In the genomic region with DNA sequence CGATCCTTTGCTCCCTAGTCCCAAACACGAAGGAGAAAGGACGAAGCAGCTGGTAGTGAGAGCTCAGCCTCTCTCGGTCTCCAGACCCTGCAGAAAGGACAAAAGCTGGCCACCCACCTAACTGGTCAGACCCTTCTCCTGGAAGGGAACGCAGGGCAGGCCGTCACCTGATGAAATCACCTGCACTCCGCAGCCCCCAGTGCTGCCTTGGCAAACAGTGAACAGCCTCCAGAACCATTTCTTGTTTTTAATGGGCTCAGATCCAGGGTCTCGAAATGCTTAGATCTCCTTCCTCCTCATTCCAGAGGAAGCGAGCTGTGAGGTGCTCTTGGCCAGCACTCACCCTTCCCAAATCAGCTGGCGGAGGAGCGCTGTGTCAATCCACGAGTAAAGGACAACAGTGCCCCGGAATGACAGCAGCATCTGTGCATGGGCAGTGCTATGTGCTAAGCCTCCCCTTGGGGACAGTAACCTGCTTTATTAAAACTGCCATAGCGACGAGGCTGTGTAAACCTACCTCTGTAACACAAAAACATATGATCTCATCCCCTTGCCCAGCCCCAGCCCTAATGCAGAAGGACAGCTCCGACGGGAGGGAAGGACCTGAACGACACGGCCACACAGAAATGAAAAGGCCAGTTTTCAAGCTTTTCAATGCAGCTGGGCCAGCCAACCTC, we compare ENCODE assay signal across 19 cellular contexts. TPM values are rescaled to one million over a fixed set of nuclear protein-coding genes. Genes with fewer than 3 reads are reported as not detected.
A peak's percentile ranks its signal among the peaks of the same experiment; 100 is the strongest.
DNase-seq lines count a peak whose midpoint lies in the region; ATAC-seq, FAIRE-seq and TF ChIP-seq lines count a peak whose summit lies in the region.
"Had no signal": no experiment of that assay in that cellular context is flagged by ENCODE, and none has a peak within 500 bp of the region (broad histone marks: within the 10 kb centered on the region; RNA-seq: fewer than 3 reads in every experiment).

No MANE protein-coding gene starts in this region.

- peak overlapping the region in 2 of 3 donors; percentile 65 to 86 for H3K27ac Mint-ChIP-seq in CD4-positive, CD25-positive, alpha-beta regulatory T cell
- H3K27ac Mint-ChIP-seq: GM23338; stimulated activated memory B cell treated with anti-CD40 and anti-IgM and Interleukin-4, amounts not matched to agents 10 μg/mL and 1 μg/mL and 100 μg/mL, for 72 hours; T-helper 1 cell treated with Interleukin-12 subunit alpha and Interleukin-12 subunit beta and Interleukin-4 antibody, amounts not matched to agents 30 μg/mL and 1 μg/mL, for 36 hours had no signal

- WGBS in small intestine, 3 donors = 78 to 85% (median 85%) methylated on average over 19 of the region's 19 CpGs

- no peak overlapping the region for H3K27ac ChIP-seq in CD4-positive, CD25-positive, alpha-beta regulatory T cell (ENCODE audit: insufficient read depth, low read length, poor library complexity, severe bottlenecking)
- peak overlapping the region; percentile 22; the same call in 1 of the 2 replicates for H3K27ac ChIP-seq in SJCRH30
- peak overlapping the region; percentile 92 for H3K27ac ChIP-seq in neutrophil
- no peak overlapping the region for H3K27ac ChIP-seq in small intestine (ENCODE audit: low read depth in 1 of 2, low read length in 1 of 2)
- H3K27ac ChIP-seq: gastrocnemius medialis had no signal

- peaks cover 6% of the 10 kb centered on the region for H3K27me3 Mint-ChIP-seq in CD4-positive, CD25-positive, alpha-beta regulatory T cell

- H3K4me3 ChIP-seq in CD4-positive, CD25-positive, alpha-beta regulatory T cell (ENCODE audit: low read depth, low read length) = no peak overlapping the region
- H3K4me3 ChIP-seq in SJCRH30 (no peak overlapping the region), neutrophil (ENCODE audit: low read depth in 1 of 2, low read length in 1 of 2) (peak overlapping the region in 1 of 2 experiments; percentile 16), small intestine (ENCODE audit: low read depth in 1 of 2, low read length in 2 of 2) (no peak overlapping the region)
- H3K4me3 ChIP-seq: gastrocnemius medialis, GM23338 had no signal

- no peaks in the 10 kb centered on the region for H3K9me3 Mint-ChIP-seq in CD4-positive, CD25-positive, alpha-beta regulatory T cell
- H3K9me3 Mint-ChIP-seq: GM23338; stimulated activated memory B cell treated with anti-CD40 and anti-IgM and Interleukin-4, amounts not matched to agents 10 μg/mL and 1 μg/mL and 100 μg/mL, for 72 hours; T-helper 1 cell treated with Interleukin-12 subunit alpha and Interleukin-12 subunit beta and Interleukin-4 antibody, amounts not matched to agents 30 μg/mL and 1 μg/mL, for 36 hours had no signal

- H3K9me3 ChIP-seq in CD4-positive, CD25-positive, alpha-beta regulatory T cell (ENCODE audit: control insufficient read depth in 2 of 2, low read length in 2 of 2) = no peaks in the 10 kb centered on the region
- H3K9me3 ChIP-seq in SJCRH30 (replicated peaks) (no peaks in the 10 kb centered on the region), neutrophil (no peaks in the 10 kb centered on the region), small intestine (ENCODE audit: control insufficient read depth, low read depth) (no peaks in the 10 kb centered on the region)
- H3K9me3 ChIP-seq: gastrocnemius medialis had no signal

- no peaks in the 10 kb centered on the region for H3K36me3 Mint-ChIP-seq in CD4-positive, CD25-positive, alpha-beta regulatory T cell
- H3K36me3 Mint-ChIP-seq: stimulated activated memory B cell treated with anti-CD40 and anti-IgM and Interleukin-4, amounts not matched to agents 10 μg/mL and 1 μg/mL and 100 μg/mL, for 72 hours had no signal

- no peaks in the 10 kb centered on the region for H3K4me1 Mint-ChIP-seq in CD4-positive, CD25-positive, alpha-beta regulatory T cell
- H3K4me1 Mint-ChIP-seq: stimulated activated memory B cell treated with anti-CD40 and anti-IgM and Interleukin-4, amounts not matched to agents 10 μg/mL and 1 μg/mL and 100 μg/mL, for 72 hours had no signal

- TF ChIP-seq CTCF in neutrophil (IDR thresholded peaks at IDR 0.05) = no peak

- no peaks in the 10 kb centered on the region for H3K4me1 ChIP-seq in CD4-positive, CD25-positive, alpha-beta regulatory T cell (ENCODE audit: control insufficient read depth, insufficient read depth, low read length, poor library complexity, severe bottlenecking)
- H3K4me1 ChIP-seq in SJCRH30 (peaks cover 18% of the 10 kb centered on the region), neutrophil (ENCODE audit: control insufficient read depth in 1 of 2, insufficient read depth in 1 of 2, low read depth in 1 of 2, low read length in 1 of 2) (peaks cover 60 to 67% of the 10 kb centered on the region in 2 experiments), small intestine (ENCODE audit: control insufficient read depth in 2 of 2, insufficient read depth in 1 of 2, low read depth in 1 of 2, low read length in 1 of 2) (no peaks in the 10 kb centered on the region)
- H3K4me1 ChIP-seq: gastrocnemius medialis had no signal

- H3K36me3 ChIP-seq in CD4-positive, CD25-positive, alpha-beta regulatory T cell (ENCODE audit: control insufficient read depth, insufficient read depth, low read length) = no peaks in the 10 kb centered on the region
- H3K36me3 ChIP-seq in SJCRH30 (peaks cover 25% of the 10 kb centered on the region), neutrophil (peaks cover 2% of the 10 kb centered on the region), small intestine (ENCODE audit: control insufficient read depth in 2 of 2, insufficient read depth in 2 of 2, low read length in 2 of 2) (no peaks in the 10 kb centered on the region)
- H3K36me3 ChIP-seq: gastrocnemius medialis had no signal

- ATAC-seq in CD4-positive, CD25-positive, alpha-beta regulatory T cell (ENCODE audit: low read depth in 2 of 2) = no peak
- ATAC-seq: gastrocnemius medialis; stimulated activated memory B cell treated with anti-CD40 and anti-IgM and Interleukin-4, amounts not matched to agents 10 μg/mL and 1 μg/mL and 100 μg/mL, for 72 hours had no signal

- FAIRE-seq in small intestine (lab: Jason Lieb, UNC) = no peak
- FAIRE-seq: D721Med, G401.6 had no signal

- no peak for DNase-seq in CD4-positive, CD25-positive, alpha-beta regulatory T cell
- peak; percentile 26 for DNase-seq in DMS153 treated with DMSO at 0.1 percent for 48 hours (lab: John Stamatoyannopoulos, UW; ENCODE audit: unreplicated experiment)
- peak; percentile 93 to 98 for DNase-seq in SJCRH30
- DNase-seq in COLO829 (ENCODE audit: low spot score) = no peak
- no peak for DNase-seq in small intestine
- DNase-seq in NCI-H2227 (lab: John Stamatoyannopoulos, UW; ENCODE audit: unreplicated experiment) = no peak
- DNase-seq: activated CD8-positive, alpha-beta memory T cell treated with anti-CD3 and anti-CD28 coated beads, Interleukin-2, amount 50 U/mL, for 48 hours; activated effector memory CD4-positive, alpha-beta T cell treated with anti-CD3 and anti-CD28 coated beads, Interleukin-2, amount 50 U/mL, for 16 hours; caudate nucleus; erythroblast; gastrocnemius medialis; NCI-H1105 treated with DMSO at 0.1 percent for 48 hours; NCI-H2227 treated with DMSO at 0.1 percent for 48 hours had no signal

- no peaks in the 10 kb centered on the region for H3K27me3 ChIP-seq in CD4-positive, CD25-positive, alpha-beta regulatory T cell (ENCODE audit: control insufficient read depth, insufficient read depth, low read length)
- H3K27me3 ChIP-seq in SJCRH30 (no peaks in the 10 kb centered on the region), neutrophil (no peaks in the 10 kb centered on the region), small intestine (ENCODE audit: control insufficient read depth in 2 of 2, insufficient read depth in 2 of 2, low read length in 2 of 2) (no peaks in the 10 kb centered on the region)
- H3K27me3 ChIP-seq: gastrocnemius medialis had no signal

- no peak overlapping the region for H3K4me3 Mint-ChIP-seq in CD4-positive, CD25-positive, alpha-beta regulatory T cell
- H3K4me3 Mint-ChIP-seq: GM23338; stimulated activated memory B cell treated with anti-CD40 and anti-IgM and Interleukin-4, amounts not matched to agents 10 μg/mL and 1 μg/mL and 100 μg/mL, for 72 hours; T-helper 1 cell treated with Interleukin-12 subunit alpha and Interleukin-12 subunit beta and Interleukin-4 antibody, amounts not matched to agents 30 μg/mL and 1 μg/mL, for 36 hours had no signal

RNA-seq across cellular contexts. Expression of a gene that starts 43.5 kb away (rescaled TPM):
- not detected for total RNA-seq in CD4-positive, CD25-positive, alpha-beta regulatory T cell
- 1 to 10 TPM in 1 of 4 donors, under 1 TPM in 3; 0.33 to 1.2 (median 0.74) TPM for polyA plus RNA-seq in CD4-positive, CD25-positive, alpha-beta regulatory T cell
- 122 and 127 TPM in 2 replicates for total RNA-seq in SJCRH30 (2014; rRNA removed; shearing (Covaris generic))
- polyA plus RNA-seq in small intestine = 10 to 100 TPM; 10.3 to 40.9 (median 13.2) TPM

Comparison
In these comparisons a context has a peak if more than half of its experiments do, and no peak if none do; other contexts are left out.
1. DNase-seq: peak in DMS153 treated with DMSO at 0.1 percent for 48 hours (single experiment) and SJCRH30 (2 of 2); none in CD4-positive, CD25-positive, alpha-beta regulatory T cell (0 of 3), COLO829 (single experiment), small intestine (single experiment) and NCI-H2227 (single experiment).
2. H3K27ac ChIP-seq: peak in SJCRH30 (single experiment) and neutrophil (single experiment); none in CD4-positive, CD25-positive, alpha-beta regulatory T cell (single experiment) and small intestine (0 of 2).
3. RNA of a gene that starts 43.5 kb away (total RNA-seq): 122 to 127 TPM in SJCRH30; not detected in CD4-positive, CD25-positive, alpha-beta regulatory T cell (single experiment); every median in the first group is over 100 times any median in the second.